ENCODE assay signal across 11 cellular contexts in genomic region chr15:57284535-57284934, GRCh38.
DNase-seq lines count a peak whose midpoint lies in the region; ATAC-seq and TF ChIP-seq lines count a peak whose summit lies in the region.
"Had no signal": no experiment of that assay in that cellular context is flagged by ENCODE, and none has a peak within 500 bp of the region (broad histone marks: within the 10 kb centered on the region; RNA-seq: fewer than 3 reads in every experiment).

No MANE protein-coding gene starts in this region.

- H3K9me2 ChIP-seq in OCI-LY1 (ENCODE audit: low read depth, low read length) = no peaks in the 10 kb centered on the region

- H3K27ac ChIP-seq in OCI-LY1 (ENCODE audit: low read depth, low read length, poor library complexity, severe bottlenecking) = peak overlapping the region; percentile 96
- no peak overlapping the region for H3K27ac ChIP-seq in SJCRH30
- H3K27ac ChIP-seq: esophagus muscularis mucosa had no signal

- ATAC-seq in HG02623 (IDR thresholded peaks at IDR 0.05; ENCODE audit: unreplicated experiment) = peak; percentile 44
- no peak for ATAC-seq in stimulated activated effector memory CD8-positive, alpha-beta T cell treated with anti-CD3 and anti-CD28 coated beads, Interleukin-12 subunit alpha, Interleukin-12 subunit beta, amount 100 ng/mL, for 72 hours
- ATAC-seq: activated CD4-positive, alpha-beta T cell treated with anti-CD3 and anti-CD28 coated beads for 36 hours had no signal

- H3K4me3 ChIP-seq in OCI-LY1 (ENCODE audit: low read depth, low read length, poor library complexity, severe bottlenecking) (peak overlapping the region; percentile 44), SJCRH30 (no peak overlapping the region)
- H3K4me3 ChIP-seq: esophagus muscularis mucosa had no signal

- H3K9me3 Mint-ChIP-seq in T-helper 2 cell treated with Interferon-gamma antibody and Interleukin-4, amounts not matched to agents 5 μg/mL and 100 μg/mL, for 36 hours = no peaks in the 10 kb centered on the region
- H3K9me3 Mint-ChIP-seq in stimulated activated effector memory CD8-positive, alpha-beta T cell treated with anti-CD3 and anti-CD28 coated beads, Interleukin-12 subunit alpha, Interleukin-12 subunit beta, amount 100 ng/mL, for 72 hours = no peaks in the 10 kb centered on the region

- H3K27me3 ChIP-seq in OCI-LY1 (ENCODE audit: insufficient read depth, low read length) (no peaks in the 10 kb centered on the region), SJCRH30 (no peaks in the 10 kb centered on the region)
- H3K27me3 ChIP-seq: esophagus muscularis mucosa had no signal

- H3K4me3 Mint-ChIP-seq in T-helper 2 cell treated with Interferon-gamma antibody and Interleukin-4, amounts not matched to agents 5 μg/mL and 100 μg/mL, for 36 hours = no peak overlapping the region
- no peak overlapping the region for H3K4me3 Mint-ChIP-seq in stimulated activated effector memory CD8-positive, alpha-beta T cell treated with anti-CD3 and anti-CD28 coated beads, Interleukin-12 subunit alpha, Interleukin-12 subunit beta, amount 100 ng/mL, for 72 hours
- H3K4me3 Mint-ChIP-seq: activated CD4-positive, alpha-beta T cell treated with anti-CD3 and anti-CD28 coated beads for 36 hours had no signal

- H3K4me1 Mint-ChIP-seq in T-helper 2 cell treated with Interferon-gamma antibody and Interleukin-4, amounts not matched to agents 5 μg/mL and 100 μg/mL, for 36 hours (ENCODE audit: low read depth) = peaks cover 7% of the 10 kb centered on the region
- H3K4me1 Mint-ChIP-seq in stimulated activated effector memory CD8-positive, alpha-beta T cell treated with anti-CD3 and anti-CD28 coated beads, Interleukin-12 subunit alpha, Interleukin-12 subunit beta, amount 100 ng/mL, for 72 hours = no peaks in the 10 kb centered on the region

- H3K9me3 ChIP-seq in OCI-LY1 (ENCODE audit: low read length) = no peaks in the 10 kb centered on the region
- no peaks in the 10 kb centered on the region for H3K9me3 ChIP-seq in SJCRH30 (replicated peaks)
- H3K9me3 ChIP-seq: esophagus muscularis mucosa had no signal

- H3K4me1 ChIP-seq in OCI-LY1 (ENCODE audit: insufficient read depth, low read length, severe bottlenecking) = peaks cover 86% of the 10 kb centered on the region
- no peaks in the 10 kb centered on the region for H3K4me1 ChIP-seq in SJCRH30
- H3K4me1 ChIP-seq: esophagus muscularis mucosa had no signal

- no peaks in the 10 kb centered on the region for H4K20me1 ChIP-seq in OCI-LY1 (ENCODE audit: insufficient read depth, low read length)

- CTCF ChIA-PET in GM10248 (lab: Yijun Ruan, JAX) = interaction anchor here (0.8 to 3.0 kb wide), 4 partner anchors 22 to 138 kb away, joined by 3 to 13 read pairs (median 3); no protein-coding TSS in a partner anchor

- H3K79me2 ChIP-seq in OCI-LY1 (ENCODE audit: insufficient read depth, low read length) = no peaks in the 10 kb centered on the region

- H2AFZ ChIP-seq in OCI-LY1 (ENCODE audit: low read length) = no peak overlapping the region

- H3K36me3 ChIP-seq in OCI-LY1 (ENCODE audit: insufficient read depth, low read length) (peaks cover 51% of the 10 kb centered on the region), SJCRH30 (peaks cover 86% of the 10 kb centered on the region)

- peak overlapping the region; percentile 32 for H3K27ac Mint-ChIP-seq in T-helper 2 cell treated with Interferon-gamma antibody and Interleukin-4, amounts not matched to agents 5 μg/mL and 100 μg/mL, for 36 hours
- H3K27ac Mint-ChIP-seq in stimulated activated effector memory CD8-positive, alpha-beta T cell treated with anti-CD3 and anti-CD28 coated beads, Interleukin-12 subunit alpha, Interleukin-12 subunit beta, amount 100 ng/mL, for 72 hours = peak overlapping the region; percentile 4
- H3K27ac Mint-ChIP-seq: activated CD4-positive, alpha-beta T cell treated with anti-CD3 and anti-CD28 coated beads for 36 hours had no signal

- H3K4me2 ChIP-seq in OCI-LY1 (ENCODE audit: low read length) = peak overlapping the region; percentile 55

- no peaks in the 10 kb centered on the region; the same call in 1 of the 2 replicates for H3F3A ChIP-seq in OCI-LY1 (ENCODE audit: insufficient read depth, low read length)

- TF ChIP-seq CTCF in OCI-LY1 (IDR thresholded peaks at IDR 0.05; ENCODE audit: low read length) (no peak), GM10248 (IDR thresholded peaks at IDR 0.05; ENCODE audit: control extremely low read depth, extremely low read depth, low read depth, missing control alignments) (no peak)

- no peaks in the 10 kb centered on the region for H3K27me3 Mint-ChIP-seq in T-helper 2 cell treated with Interferon-gamma antibody and Interleukin-4, amounts not matched to agents 5 μg/mL and 100 μg/mL, for 36 hours (ENCODE audit: low read depth)
- H3K27me3 Mint-ChIP-seq: activated CD4-positive, alpha-beta T cell treated with anti-CD3 and anti-CD28 coated beads for 36 hours had no signal

- no peak for DNase-seq in T-helper 2 cell treated with Interferon-gamma antibody and Interleukin-4, amounts not matched to agents 5 μg/mL and 100 μg/mL, for 36 hours (ENCODE audit: low spot score)
- no peak for DNase-seq in T-helper 2 cell
- DNase-seq in stimulated activated effector memory CD8-positive, alpha-beta T cell treated with anti-CD3 and anti-CD28 coated beads, Interleukin-12 subunit alpha, Interleukin-12 subunit beta, amount 100 ng/mL, for 72 hours (ENCODE audit: low spot score in 2 of 2) = no peak
- DNase-seq in SJCRH30 = no peak
- DNase-seq in DMS 273 treated with DMSO at 0.1 percent for 48 hours (lab: John Stamatoyannopoulos, UW) = no peak
- no peak for DNase-seq in GM10248 (ENCODE audit: extremely low spot score)
- DNase-seq: activated CD4-positive, alpha-beta T cell treated with anti-CD3 and anti-CD28 coated beads for 36 hours; NCI-H1092 had no signal

- H3K9ac ChIP-seq in OCI-LY1 (ENCODE audit: low read length) = peak overlapping the region; percentile 57; the same call in 1 of the 2 replicates

- POLR2A ChIA-PET in GM10248 (lab: Yijun Ruan, JAX) = no interaction called here

- H3K36me3 Mint-ChIP-seq in T-helper 2 cell treated with Interferon-gamma antibody and Interleukin-4, amounts not matched to agents 5 μg/mL and 100 μg/mL, for 36 hours (ENCODE audit: low read depth) = peaks cover 28% of the 10 kb centered on the region
- peaks cover 72% of the 10 kb centered on the region for H3K36me3 Mint-ChIP-seq in stimulated activated effector memory CD8-positive, alpha-beta T cell treated with anti-CD3 and anti-CD28 coated beads, Interleukin-12 subunit alpha, Interleukin-12 subunit beta, amount 100 ng/mL, for 72 hours
